1 cellular context compared by ENCODE assay signal in the genomic region with DNA sequence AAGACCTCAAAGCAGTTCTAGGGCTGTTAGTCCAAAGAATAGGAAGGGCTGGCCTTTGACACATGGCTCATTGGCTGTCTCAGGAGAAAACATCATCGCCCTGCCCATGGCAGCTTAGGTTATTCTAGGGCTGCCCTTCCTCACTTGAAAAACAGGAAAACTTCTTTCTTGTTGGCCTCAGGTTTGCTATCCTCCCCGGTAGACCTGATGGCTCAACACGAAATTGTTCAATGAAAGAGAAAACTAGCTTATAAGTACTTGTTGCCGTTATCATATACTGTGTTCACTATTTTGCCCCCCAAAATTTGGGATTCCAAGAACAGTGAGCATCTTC.
TF ChIP-seq lines count a peak whose summit lies in the region.

No MANE protein-coding gene starts in this region.

TF ChIP-seq in K562, 482 proteins besides CTCF, POLR2A, EP300 and RAD21 (continued from another document and continues in another):
- no peak for TF ChIP-seq TCF3 (CRISPR knock-in tag; IDR thresholded peaks at IDR 0.05)
- TF ChIP-seq ZNF280B (CRISPR knock-in tag; IDR thresholded peaks at IDR 0.05), result no peak
- TF ChIP-seq ZSCAN29 (IDR thresholded peaks at IDR 0.05), result no peak
- TF ChIP-seq PPARD (CRISPR knock-in tag; IDR thresholded peaks at IDR 0.05), result no peak
- TF ChIP-seq, protein P1, sequence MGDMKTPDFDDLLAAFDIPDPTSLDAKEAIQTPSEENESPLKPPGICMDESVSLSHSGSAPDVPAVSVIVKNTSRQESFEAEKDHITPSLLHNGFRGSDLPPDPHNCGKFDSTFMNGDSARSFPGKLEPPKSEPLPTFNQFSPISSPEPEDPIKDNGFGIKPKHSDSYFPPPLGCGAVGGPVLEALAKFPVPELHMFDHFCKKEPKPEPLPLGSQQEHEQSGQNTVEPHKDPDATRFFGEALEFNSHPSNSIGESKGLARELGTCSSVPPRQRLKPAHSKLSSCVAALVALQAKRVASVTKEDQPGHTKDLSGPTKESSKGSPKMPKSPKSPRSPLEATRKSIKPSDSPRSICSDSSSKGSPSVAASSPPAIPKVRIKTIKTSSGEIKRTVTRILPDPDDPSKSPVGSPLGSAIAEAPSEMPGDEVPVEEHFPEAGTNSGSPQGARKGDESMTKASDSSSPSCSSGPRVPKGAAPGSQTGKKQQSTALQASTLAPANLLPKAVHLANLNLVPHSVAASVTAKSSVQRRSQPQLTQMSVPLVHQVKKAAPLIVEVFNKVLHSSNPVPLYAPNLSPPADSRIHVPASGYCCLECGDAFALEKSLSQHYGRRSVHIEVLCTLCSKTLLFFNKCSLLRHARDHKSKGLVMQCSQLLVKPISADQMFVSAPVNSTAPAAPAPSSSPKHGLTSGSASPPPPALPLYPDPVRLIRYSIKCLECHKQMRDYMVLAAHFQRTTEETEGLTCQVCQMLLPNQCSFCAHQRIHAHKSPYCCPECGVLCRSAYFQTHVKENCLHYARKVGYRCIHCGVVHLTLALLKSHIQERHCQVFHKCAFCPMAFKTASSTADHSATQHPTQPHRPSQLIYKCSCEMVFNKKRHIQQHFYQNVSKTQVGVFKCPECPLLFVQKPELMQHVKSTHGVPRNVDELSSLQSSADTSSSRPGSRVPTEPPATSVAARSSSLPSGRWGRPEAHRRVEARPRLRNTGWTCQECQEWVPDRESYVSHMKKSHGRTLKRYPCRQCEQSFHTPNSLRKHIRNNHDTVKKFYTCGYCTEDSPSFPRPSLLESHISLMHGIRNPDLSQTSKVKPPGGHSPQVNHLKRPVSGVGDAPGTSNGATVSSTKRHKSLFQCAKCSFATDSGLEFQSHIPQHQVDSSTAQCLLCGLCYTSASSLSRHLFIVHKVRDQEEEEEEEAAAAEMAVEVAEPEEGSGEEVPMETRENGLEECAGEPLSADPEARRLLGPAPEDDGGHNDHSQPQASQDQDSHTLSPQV (IDR thresholded peaks at IDR 0.05), result no peak
- TF ChIP-seq ARID4B (CRISPR knock-in tag; IDR thresholded peaks at IDR 0.05), result 0 out of 2 replicates have a peak, but pooled peaks have one; percentile 2
- no peak for TF ChIP-seq TAF7 (tag; IDR thresholded peaks at IDR 0.05)
- TF ChIP-seq ELK1 (CRISPR knock-in tag; IDR thresholded peaks at IDR 0.05), result no peak
- TF ChIP-seq HDAC3 (IDR thresholded peaks at IDR 0.05; ENCODE audit: borderline replicate concordance, partially characterized antibody), result no peak
- TF ChIP-seq HDGF (IDR thresholded peaks at IDR 0.05), result no peak
- no peak for TF ChIP-seq NRF1 (conservative IDR thresholded peaks at IDR 0.05 in 1 of 2, IDR thresholded peaks at IDR 0.05 in 1 of 2)
- TF ChIP-seq, protein P2, sequence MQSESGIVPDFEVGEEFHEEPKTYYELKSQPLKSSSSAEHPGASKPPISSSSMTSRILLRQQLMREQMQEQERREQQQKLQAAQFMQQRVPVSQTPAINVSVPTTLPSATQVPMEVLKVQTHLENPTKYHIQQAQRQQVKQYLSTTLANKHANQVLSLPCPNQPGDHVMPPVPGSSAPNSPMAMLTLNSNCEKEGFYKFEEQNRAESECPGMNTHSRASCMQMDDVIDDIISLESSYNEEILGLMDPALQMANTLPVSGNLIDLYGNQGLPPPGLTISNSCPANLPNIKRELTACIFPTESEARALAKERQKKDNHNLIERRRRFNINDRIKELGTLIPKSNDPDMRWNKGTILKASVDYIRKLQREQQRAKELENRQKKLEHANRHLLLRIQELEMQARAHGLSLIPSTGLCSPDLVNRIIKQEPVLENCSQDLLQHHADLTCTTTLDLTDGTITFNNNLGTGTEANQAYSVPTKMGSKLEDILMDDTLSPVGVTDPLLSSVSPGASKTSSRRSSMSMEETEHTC (IDR thresholded peaks at IDR 0.05), result no peak
- no peak for TF ChIP-seq ZNF174 (CRISPR knock-in tag; IDR thresholded peaks at IDR 0.05)
- TF ChIP-seq, protein P3, sequence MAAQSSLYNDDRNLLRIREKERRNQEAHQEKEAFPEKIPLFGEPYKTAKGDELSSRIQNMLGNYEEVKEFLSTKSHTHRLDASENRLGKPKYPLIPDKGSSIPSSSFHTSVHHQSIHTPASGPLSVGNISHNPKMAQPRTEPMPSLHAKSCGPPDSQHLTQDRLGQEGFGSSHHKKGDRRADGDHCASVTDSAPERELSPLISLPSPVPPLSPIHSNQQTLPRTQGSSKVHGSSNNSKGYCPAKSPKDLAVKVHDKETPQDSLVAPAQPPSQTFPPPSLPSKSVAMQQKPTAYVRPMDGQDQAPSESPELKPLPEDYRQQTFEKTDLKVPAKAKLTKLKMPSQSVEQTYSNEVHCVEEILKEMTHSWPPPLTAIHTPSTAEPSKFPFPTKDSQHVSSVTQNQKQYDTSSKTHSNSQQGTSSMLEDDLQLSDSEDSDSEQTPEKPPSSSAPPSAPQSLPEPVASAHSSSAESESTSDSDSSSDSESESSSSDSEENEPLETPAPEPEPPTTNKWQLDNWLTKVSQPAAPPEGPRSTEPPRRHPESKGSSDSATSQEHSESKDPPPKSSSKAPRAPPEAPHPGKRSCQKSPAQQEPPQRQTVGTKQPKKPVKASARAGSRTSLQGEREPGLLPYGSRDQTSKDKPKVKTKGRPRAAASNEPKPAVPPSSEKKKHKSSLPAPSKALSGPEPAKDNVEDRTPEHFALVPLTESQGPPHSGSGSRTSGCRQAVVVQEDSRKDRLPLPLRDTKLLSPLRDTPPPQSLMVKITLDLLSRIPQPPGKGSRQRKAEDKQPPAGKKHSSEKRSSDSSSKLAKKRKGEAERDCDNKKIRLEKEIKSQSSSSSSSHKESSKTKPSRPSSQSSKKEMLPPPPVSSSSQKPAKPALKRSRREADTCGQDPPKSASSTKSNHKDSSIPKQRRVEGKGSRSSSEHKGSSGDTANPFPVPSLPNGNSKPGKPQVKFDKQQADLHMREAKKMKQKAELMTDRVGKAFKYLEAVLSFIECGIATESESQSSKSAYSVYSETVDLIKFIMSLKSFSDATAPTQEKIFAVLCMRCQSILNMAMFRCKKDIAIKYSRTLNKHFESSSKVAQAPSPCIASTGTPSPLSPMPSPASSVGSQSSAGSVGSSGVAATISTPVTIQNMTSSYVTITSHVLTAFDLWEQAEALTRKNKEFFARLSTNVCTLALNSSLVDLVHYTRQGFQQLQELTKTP (IDR thresholded peaks at IDR 0.05; ENCODE audit: low read depth in 1 of 2, partially characterized antibody in 2 of 2), result peak in 1 of 2 experiments; percentile 54
- TF ChIP-seq DACH1 (IDR thresholded peaks at IDR 0.05; ENCODE audit: partially characterized antibody), result no peak
- TF ChIP-seq BACH1 (tag; IDR thresholded peaks at IDR 0.05), result peak; percentile 73; the same call in 1 of the 2 replicates
- no peak for TF ChIP-seq HNRNPLL (IDR thresholded peaks at IDR 0.05; ENCODE audit: low read depth, low read length, poor library complexity, severe bottlenecking)
- no peak for TF ChIP-seq ZC3H11A (IDR thresholded peaks at IDR 0.05; ENCODE audit: low read depth, low read length)
- no peak for TF ChIP-seq ZKSCAN1 (IDR thresholded peaks at IDR 0.05; ENCODE audit: low read depth, low read length)
- no peak for TF ChIP-seq SAFB (IDR thresholded peaks at IDR 0.05; ENCODE audit: borderline replicate concordance, low read depth, low read length)
